ENCODE assay signal across 29 cellular contexts in the genomic region with DNA sequence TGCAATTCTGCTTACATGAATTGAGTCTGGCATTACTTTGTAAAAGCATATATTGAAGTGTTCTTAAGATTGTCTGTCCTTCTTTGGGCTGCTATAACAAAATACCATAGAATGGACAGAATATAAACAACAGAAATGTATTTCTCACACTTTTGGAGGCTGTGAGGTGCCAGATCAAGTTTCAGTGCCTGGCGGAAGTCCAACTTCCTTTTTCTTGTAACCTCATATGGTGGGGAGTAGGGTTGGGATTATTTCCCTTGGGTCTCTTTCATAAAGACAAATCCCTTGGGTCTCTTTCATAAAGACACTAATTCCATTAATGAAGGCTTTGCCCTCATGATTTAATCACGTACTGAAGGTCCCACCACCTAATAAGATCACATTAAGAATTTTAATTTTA.
DNase-seq lines count a peak whose midpoint lies in the region; ATAC-seq and TF ChIP-seq lines count a peak whose summit lies in the region.
"Had no signal": no experiment of that assay in that cellular context is flagged by ENCODE, and none has a peak within 500 bp of the region (broad histone marks: within the 10 kb centered on the region; RNA-seq: fewer than 3 reads in every experiment).

No MANE protein-coding gene starts in this region.

- H3K27me3 ChIP-seq in tibial artery = no peaks in the 10 kb centered on the region
- H3K27me3 ChIP-seq: ovary, transverse colon had no signal

- no peaks in the 10 kb centered on the region for H3K4me1 ChIP-seq in tibial artery
- H3K4me1 ChIP-seq: A549, transverse colon had no signal

- TF ChIP-seq CTCF in NB4 (IDR thresholded peaks at IDR 0.05; ENCODE audit: low read depth, low read length) (no peak), retinal pigment epithelial cell (conservative IDR thresholded peaks at IDR 0.05; ENCODE audit: low read depth, low read length) (no peak), tibial artery (IDR thresholded peaks at IDR 0.05) (no peak)

- H3K4me3 ChIP-seq in NB4 (ENCODE audit: low read depth, low read length) (no peak overlapping the region), retinal pigment epithelial cell (ENCODE audit: low read length) (no peak overlapping the region), tibial artery (no peak overlapping the region)
- H3K4me3 ChIP-seq: A549, ovary, smooth muscle cell, transverse colon had no signal

- peak; percentile 3 for DNase-seq in NCI-H748 (lab: John Stamatoyannopoulos, UW; ENCODE audit: unreplicated experiment)
- no peak for DNase-seq in NCI-H748 treated with DMSO at 0.1 percent for 48 hours (lab: John Stamatoyannopoulos, UW)
- peak; percentile 73 for DNase-seq in NB4 (ENCODE audit: low read depth)
- peak; percentile 3 for DNase-seq in RPMI8226
- peak; percentile 23 for DNase-seq in retinal pigment epithelial cell (ENCODE audit: low read depth)
- no peak for DNase-seq in tibial artery
- DNase-seq in medulla oblongata (ENCODE audit: extremely low spot score) = no peak
- DNase-seq: activated CD4-positive, alpha-beta T cell treated with anti-CD3 and anti-CD28 coated beads for 48 hours; activated gamma-delta T cell; activated naive CD8-positive, alpha-beta T cell treated with anti-CD3 and anti-CD28 coated beads, Interleukin-2, amount 10 ng/mL, durations not matched to agents 7 days and 5 days; activated T-cell treated with anti-CD3 and anti-CD28 coated beads, Interleukin-2, amount 50 U/mL, for 24 hours; central memory CD4-positive, alpha-beta T cell; DMS79 treated with DMSO at 0.1 percent for 48 hours; endodermal cell; H9; mammary epithelial cell; NCI-H1417 treated with DMSO at 0.1 percent for 48 hours; NCI-H2107; NCI-H510A treated with DMSO at 0.1 percent for 48 hours; ovary; retina; stimulated activated CD4-positive, alpha-beta T cell treated with anti-CD3 and anti-CD28 coated beads, Interleukin-2, amount 100 ng/mL, for 24 hours; T-helper 2 cell; transverse colon; WERI-Rb-1 had no signal

- H3K27ac ChIP-seq in tibial artery = no peak overlapping the region
- H3K27ac ChIP-seq: A549, ovary, transverse colon, WERI-Rb-1 had no signal

- TF ChIP-seq POLR2A in NB4 (IDR thresholded peaks at IDR 0.05; ENCODE audit: extremely low read depth, insufficient read length) = no peak

- ATAC-seq in HG03469 (IDR thresholded peaks at IDR 0.05; ENCODE audit: unreplicated experiment) = no peak
- ATAC-seq: A549, HepG2 had no signal

- intact Hi-C loops in tibial artery (cut with DNase I; ENCODE audit: low total_unique reads) = no loop called here

- no peaks in the 10 kb centered on the region for H3K36me3 ChIP-seq in tibial artery
- H3K36me3 ChIP-seq: ovary, transverse colon, WERI-Rb-1 had no signal

- no peaks in the 10 kb centered on the region for H3K9me3 ChIP-seq in tibial artery
- H3K9me3 ChIP-seq: A549, ovary, transverse colon had no signal

Comparison
In these comparisons a context has a peak if more than half of its experiments do, and no peak if none do; other contexts are left out.
1. DNase-seq: peak in NCI-H748 (single experiment), NB4 (single experiment), RPMI8226 (single experiment) and retinal pigment epithelial cell (single experiment); none in NCI-H748 treated with DMSO at 0.1 percent for 48 hours (single experiment), tibial artery (0 of 2) and medulla oblongata (single experiment).